In the genomic region with DNA sequence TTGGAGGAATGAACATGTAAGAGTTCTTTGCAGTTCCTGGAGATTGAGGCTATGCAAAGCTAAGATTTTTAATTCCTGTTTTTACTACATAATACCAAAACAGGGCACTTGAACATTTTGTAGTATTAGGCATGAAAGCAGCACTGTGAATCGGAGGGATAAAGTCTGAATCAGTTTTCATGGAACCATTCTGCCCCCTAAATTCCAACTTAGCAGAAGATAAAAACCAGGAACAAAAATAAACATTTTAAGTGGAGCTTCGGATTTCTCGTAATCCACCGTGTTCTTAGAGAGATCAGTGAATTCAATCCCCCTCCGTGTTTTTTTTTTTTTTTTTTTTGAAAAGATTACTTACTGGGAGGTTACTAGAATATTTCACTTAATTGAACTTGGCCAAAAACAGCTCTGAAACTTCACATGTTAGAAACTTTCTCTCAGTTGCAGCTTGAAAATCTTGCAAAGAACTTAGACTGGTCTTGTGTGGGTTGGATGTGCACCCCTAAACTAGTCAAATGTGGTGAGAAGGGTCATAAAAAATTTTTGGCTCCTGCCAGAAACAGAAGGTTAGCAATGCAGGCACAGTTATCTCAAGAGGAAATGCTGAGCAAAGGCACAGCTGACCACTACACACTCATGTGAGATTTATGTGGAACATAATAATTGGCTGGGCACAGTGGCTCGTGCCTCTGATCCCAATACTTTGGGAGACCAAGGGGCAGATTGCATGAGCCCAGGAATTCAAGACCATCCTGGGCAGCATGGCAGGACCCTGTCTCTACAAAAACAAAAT, we compare ENCODE assay signal across 20 cellular contexts.
DNase-seq lines count a peak whose midpoint lies in the region; ATAC-seq and TF ChIP-seq lines count a peak whose summit lies in the region.
"Had no signal": no experiment of that assay in that cellular context is flagged by ENCODE, and none has a peak within 500 bp of the region (broad histone marks: within the 10 kb centered on the region; RNA-seq: fewer than 3 reads in every experiment).

No MANE protein-coding gene starts in this region.

- no peak overlapping the region for H3K9ac ChIP-seq in fibroblast of lung (ENCODE audit: insufficient read depth, low read length)
- peak overlapping the region; percentile 22 for H3K9ac ChIP-seq in mesenchymal stem cell (ENCODE audit: low read length)
- H3K9ac ChIP-seq: KMS-11, parathyroid adenoma had no signal

- H3K23ac ChIP-seq in mesenchymal stem cell (ENCODE audit: low read length in 2 of 2): no peak overlapping the region

- H4K91ac ChIP-seq in mesenchymal stem cell (ENCODE audit: low read length): no peak overlapping the region

- no peak overlapping the region for H2BK120ac ChIP-seq in mesenchymal stem cell (ENCODE audit: low read depth, low read length)

- H3K79me2 ChIP-seq in fibroblast of lung (ENCODE audit: control insufficient read depth, insufficient read depth, low read length): no peaks in the 10 kb centered on the region
- H3K79me2 ChIP-seq: parathyroid adenoma had no signal

- H2AFZ ChIP-seq in fibroblast of lung (ENCODE audit: low read length) (peak overlapping the region; percentile 44), mesenchymal stem cell (ENCODE audit: low read depth, low read length) (no peak overlapping the region)
- H2AFZ ChIP-seq: parathyroid adenoma had no signal

- H3K9me3 ChIP-seq in fibroblast of lung (ENCODE audit: control insufficient read depth, insufficient read depth, low read depth, low read length) (no peaks in the 10 kb centered on the region), mesenchymal stem cell (ENCODE audit: control insufficient read depth, low read length) (no peaks in the 10 kb centered on the region)

- H3K18ac ChIP-seq in mesenchymal stem cell (ENCODE audit: low read depth in 1 of 2, low read length in 2 of 2): no peak overlapping the region

- H3K36me3 Mint-ChIP-seq in activated T-helper 2 cell treated with anti-CD3 and anti-CD28 coated beads, Interferon-gamma antibody, Interleukin-2, Interleukin-4, amounts not matched to agents 10 μg/mL and 5 μg/mL and 100 μg/mL, durations not matched to agents 14 hours and 24 hours and 36 hours (ENCODE audit: low read depth): no peaks in the 10 kb centered on the region
- H3K36me3 Mint-ChIP-seq: activated naive CD4-positive, alpha-beta T cell treated with anti-CD3 and anti-CD28 coated beads, Interleukin-2, amount 10 ng/mL, durations not matched to agents 7 days and 5 days had no signal

- WGBS in mesenchymal stem cell: 70% methylated on average over 2 of the region's 6 CpGs

- no peaks in the 10 kb centered on the region for H3K9me3 Mint-ChIP-seq in activated T-helper 2 cell treated with anti-CD3 and anti-CD28 coated beads, Interferon-gamma antibody, Interleukin-2, Interleukin-4, amounts not matched to agents 10 μg/mL and 5 μg/mL and 100 μg/mL, durations not matched to agents 14 hours and 24 hours and 36 hours
- H3K9me3 Mint-ChIP-seq: activated naive CD4-positive, alpha-beta T cell treated with anti-CD3 and anti-CD28 coated beads, Interleukin-2, amount 10 ng/mL, durations not matched to agents 7 days and 5 days; T-helper 1 cell treated with Interleukin-12 subunit alpha and Interleukin-12 subunit beta and Interleukin-4 antibody, amounts not matched to agents 30 μg/mL and 1 μg/mL, for 36 hours had no signal

- peaks cover 7% of the 10 kb centered on the region for H3K27me3 Mint-ChIP-seq in activated T-helper 2 cell treated with anti-CD3 and anti-CD28 coated beads, Interferon-gamma antibody, Interleukin-2, Interleukin-4, amounts not matched to agents 10 μg/mL and 5 μg/mL and 100 μg/mL, durations not matched to agents 14 hours and 24 hours and 36 hours (ENCODE audit: low read depth)
- H3K27me3 Mint-ChIP-seq: activated naive CD4-positive, alpha-beta T cell treated with anti-CD3 and anti-CD28 coated beads, Interleukin-2, amount 10 ng/mL, durations not matched to agents 7 days and 5 days had no signal

- H3K4me3 ChIP-seq in AG09309 (ENCODE audit: control insufficient read depth, low read depth, low read length) (no peak overlapping the region), fibroblast of lung (replicated peaks in 1 of 4; ENCODE audit: control extremely low read depth in 1 of 4, insufficient read depth in 1 of 4, low read depth in 3 of 4, low read length in 4 of 4) (no peak overlapping the region), mesenchymal stem cell (ENCODE audit: insufficient read depth in 1 of 2, low read depth in 1 of 2, low read length in 2 of 2) (no peak overlapping the region), H7 (ENCODE audit: insufficient read depth, low read depth, low read length) (no peak overlapping the region)

- no peak overlapping the region for H3K27ac Mint-ChIP-seq in activated T-helper 2 cell treated with anti-CD3 and anti-CD28 coated beads, Interferon-gamma antibody, Interleukin-2, Interleukin-4, amounts not matched to agents 10 μg/mL and 5 μg/mL and 100 μg/mL, durations not matched to agents 14 hours and 24 hours and 36 hours
- H3K27ac Mint-ChIP-seq: activated naive CD4-positive, alpha-beta T cell treated with anti-CD3 and anti-CD28 coated beads, Interleukin-2, amount 10 ng/mL, durations not matched to agents 7 days and 5 days; T-helper 1 cell treated with Interleukin-12 subunit alpha and Interleukin-12 subunit beta and Interleukin-4 antibody, amounts not matched to agents 30 μg/mL and 1 μg/mL, for 36 hours had no signal

- TF ChIP-seq CTCF in AG09309 (IDR thresholded peaks at IDR 0.05; ENCODE audit: control insufficient read depth, insufficient read depth, low read depth, low read length, missing control alignments) (peak; percentile 13), fibroblast of lung (conservative IDR thresholded peaks at IDR 0.05 in 1 of 2, IDR thresholded peaks at IDR 0.05 in 1 of 2; ENCODE audit: low read depth in 1 of 2, low read length in 2 of 2) (no peak)

- no peaks in the 10 kb centered on the region for H3K79me1 ChIP-seq in mesenchymal stem cell (replicated peaks; ENCODE audit: low read length, poor library complexity, severe bottlenecking)

- no peak overlapping the region for H3K4ac ChIP-seq in mesenchymal stem cell (ENCODE audit: low read depth in 1 of 2, low read length in 2 of 2)

- peak overlapping the region; percentile 67 for H4K8ac ChIP-seq in mesenchymal stem cell (ENCODE audit: low read length)

- H2BK5ac ChIP-seq in mesenchymal stem cell (ENCODE audit: low read depth, low read length, poor library complexity, severe bottlenecking): no peak overlapping the region

- H3K4me1 ChIP-seq in fibroblast of lung (ENCODE audit: control insufficient read depth, extremely low read depth, insufficient read depth, low read length) (no peaks in the 10 kb centered on the region), mesenchymal stem cell (ENCODE audit: control insufficient read depth, insufficient read depth, low read depth, low read length) (no peaks in the 10 kb centered on the region)
- H3K4me1 ChIP-seq: parathyroid adenoma had no signal

- no peak overlapping the region for H3K14ac ChIP-seq in mesenchymal stem cell (ENCODE audit: low read length in 2 of 2)

- no peaks in the 10 kb centered on the region for H3K27me3 ChIP-seq in fibroblast of lung (ENCODE audit: control insufficient read depth, insufficient read depth, low read length)
- no peaks in the 10 kb centered on the region for H3K27me3 ChIP-seq in mesenchymal stem cell (ENCODE audit: control insufficient read depth in 1 of 2, insufficient read depth in 1 of 2, low read length in 2 of 2)
- no peaks in the 10 kb centered on the region for H3K27me3 ChIP-seq in H7 (ENCODE audit: control insufficient read depth, insufficient read depth, low read length)

- peak overlapping the region; percentile 21 for H3K4me2 ChIP-seq in fibroblast of lung (ENCODE audit: extremely low read depth, insufficient read depth, low read length)
- H3K4me2 ChIP-seq in mesenchymal stem cell (ENCODE audit: low read length, poor library complexity, severe bottlenecking): no peak overlapping the region
- H3K4me2 ChIP-seq: KMS-11 had no signal

- ATAC-seq in activated CD4-positive, CD25-positive, alpha-beta regulatory T cell treated with anti-CD3 and anti-CD28 coated beads, Interleukin-2, amount 50 U/mL, for 24 hours: no peak

- H2BK12ac ChIP-seq in mesenchymal stem cell (ENCODE audit: low read length in 2 of 2): no peak overlapping the region

- no peak overlapping the region for H3K27ac ChIP-seq in fibroblast of lung (ENCODE audit: insufficient read depth, low read length)
- no peak overlapping the region for H3K27ac ChIP-seq in mesenchymal stem cell (ENCODE audit: low read length, poor library complexity, severe bottlenecking)
- H3K27ac ChIP-seq: KMS-11, parathyroid adenoma had no signal

- peaks cover 17% of the 10 kb centered on the region for H3K4me1 Mint-ChIP-seq in activated T-helper 2 cell treated with anti-CD3 and anti-CD28 coated beads, Interferon-gamma antibody, Interleukin-2, Interleukin-4, amounts not matched to agents 10 μg/mL and 5 μg/mL and 100 μg/mL, durations not matched to agents 14 hours and 24 hours and 36 hours (ENCODE audit: low read depth)

- H4K20me1 ChIP-seq in fibroblast of lung (ENCODE audit: control insufficient read depth, extremely low read depth, insufficient read depth, low read length): no peaks in the 10 kb centered on the region

- no peak for DNase-seq in AG09309 (ENCODE audit: low read depth)
- peak; percentile 10 for DNase-seq in OCI-M1 (lab: John Stamatoyannopoulos, UW)
- DNase-seq in fibroblast of lung (ENCODE audit: low read depth in 2 of 2): peak; percentile 39 to 51
- peak; percentile 40 for DNase-seq in mesenchymal stem cell
- no peak for DNase-seq in H7
- no peak for DNase-seq in AML-193 (lab: John Stamatoyannopoulos, UW)
- no peak for DNase-seq in activated T-helper 2 cell treated with anti-CD3 and anti-CD28 coated beads, Interferon-gamma antibody, Interleukin-2, Interleukin-4, amounts not matched to agents 10 μg/mL and 5 μg/mL and 100 μg/mL, durations not matched to agents 14 hours and 24 hours and 36 hours (ENCODE audit: low spot score)
- DNase-seq: activated CD4-positive, alpha-beta T cell treated with anti-CD3 and anti-CD28 coated beads for 1 hour; activated CD8-positive, alpha-beta memory T cell treated with anti-CD3 and anti-CD28 coated beads, Interleukin-2, amount 50 U/mL, for 4 hours; activated naive CD4-positive, alpha-beta T cell treated with anti-CD3 and anti-CD28 coated beads, Interleukin-2, amount 10 ng/mL, durations not matched to agents 7 days and 5 days; cerebellar nuclear complex; head of caudate nucleus; NCI-H1105 treated with DMSO at 0.1 percent for 48 hours; NCI-H2171 treated with DMSO at 0.1 percent for 48 hours; NK-92 treated with Interleukin-12 subunit alpha and Interleukin-12 subunit beta, amount 100 ng/mL, for 24 hours; stimulated activated naive CD4-positive, alpha-beta T cell had no signal

- no peaks in the 10 kb centered on the region for H3K36me3 ChIP-seq in fibroblast of lung (ENCODE audit: control insufficient read depth, insufficient read depth, low read length)
- no peaks in the 10 kb centered on the region for H3K36me3 ChIP-seq in mesenchymal stem cell (ENCODE audit: control insufficient read depth in 1 of 2, insufficient read depth in 2 of 2, low read depth in 1 of 2, low read length in 2 of 2)
- H3K36me3 ChIP-seq in H7 (replicated peaks; ENCODE audit: control insufficient read depth, insufficient read depth, low read length): no peaks in the 10 kb centered on the region

- intact Hi-C loops in activated T-helper 2 cell treated with anti-CD3 and anti-CD28 coated beads, Interferon-gamma antibody, Interleukin-2, Interleukin-4, amounts not matched to agents 10 μg/mL and 5 μg/mL and 100 μg/mL, durations not matched to agents 14 hours and 24 hours and 36 hours (cut with micrococcal nuclease): no loop called here

- no peak overlapping the region for H2BK15ac ChIP-seq in mesenchymal stem cell (ENCODE audit: low read depth, poor library complexity, severe bottlenecking)

- H3K4me3 Mint-ChIP-seq in activated T-helper 2 cell treated with anti-CD3 and anti-CD28 coated beads, Interferon-gamma antibody, Interleukin-2, Interleukin-4, amounts not matched to agents 10 μg/mL and 5 μg/mL and 100 μg/mL, durations not matched to agents 14 hours and 24 hours and 36 hours (ENCODE audit: low read depth): no peak overlapping the region
- H3K4me3 Mint-ChIP-seq: activated naive CD4-positive, alpha-beta T cell treated with anti-CD3 and anti-CD28 coated beads, Interleukin-2, amount 10 ng/mL, durations not matched to agents 7 days and 5 days; T-helper 1 cell treated with Interleukin-12 subunit alpha and Interleukin-12 subunit beta and Interleukin-4 antibody, amounts not matched to agents 30 μg/mL and 1 μg/mL, for 36 hours had no signal

- no peak overlapping the region for H2AK5ac ChIP-seq in mesenchymal stem cell (ENCODE audit: low read length, severe bottlenecking)

Comparison
In these comparisons a context has a peak if more than half of its experiments do, and no peak if none do; other contexts are left out.
1. DNase-seq: peak in OCI-M1 (single experiment), fibroblast of lung (2 of 2) and mesenchymal stem cell (single experiment); none in AG09309 (single experiment), H7 (single experiment), AML-193 (0 of 2) and activated T-helper 2 cell treated with anti-CD3 and anti-CD28 coated beads, Interferon-gamma antibody, Interleukin-2, Interleukin-4, amounts not matched to agents 10 μg/mL and 5 μg/mL and 100 μg/mL, durations not matched to agents 14 hours and 24 hours and 36 hours (single experiment).